Comparison of ENCODE assay signal across 21 cellular contexts in genomic region chr11:28123151-28123571, GRCh38. TPM values are rescaled to one million over a fixed set of nuclear protein-coding genes. Genes with fewer than 3 reads are reported as not detected.
DNase-seq lines count a peak whose midpoint lies in the region; ATAC-seq, FAIRE-seq and TF ChIP-seq lines count a peak whose summit lies in the region.
"Had no signal": no experiment of that assay in that cellular context is flagged by ENCODE, and none has a peak within 500 bp of the region (broad histone marks: within the 10 kb centered on the region; RNA-seq: fewer than 3 reads in every experiment).

No MANE protein-coding gene starts in this region.

- intact Hi-C loops in kidney (cut with DNase I) = no loop called here

- ATAC-seq in A549 (no peak), WTC11 (no peak), HG02678 (IDR thresholded peaks at IDR 0.05; ENCODE audit: unreplicated experiment) (no peak), GM21526 (IDR thresholded peaks at IDR 0.05; ENCODE audit: low FRiP score, unreplicated experiment) (no peak)
- ATAC-seq: Panc1 had no signal

- no peak overlapping the region for H3K4me3 Mint-ChIP-seq in WTC11
- H3K4me3 Mint-ChIP-seq: activated T-helper 1 cell treated with anti-CD3 and anti-CD28 coated beads, Interleukin-12 subunit alpha, Interleukin-12 subunit beta, Interleukin-2, Interleukin-4 antibody, amounts not matched to agents 30 ng/mL and 10 ng/mL and 1 ng/mL, durations not matched to agents 14 hours and 24 hours and 36 hours; nephron progenitor cell had no signal

- H3K4me1 ChIP-seq in A549 = peaks cover 10% of the 10 kb centered on the region; the same call in 2 of the 3 replicates
- H3K4me1 ChIP-seq in kidney (ENCODE audit: control insufficient read depth in 1 of 2, insufficient read depth in 1 of 2, low read depth in 1 of 2, low read length in 2 of 2) = no peaks in the 10 kb centered on the region
- H3K4me1 ChIP-seq: Caco-2 had no signal

- H3K36me3 ChIP-seq in kidney (ENCODE audit: control insufficient read depth in 1 of 2, insufficient read depth in 2 of 2, low read length in 2 of 2) = no peaks in the 10 kb centered on the region

- H3K27ac Mint-ChIP-seq in WTC11 = peak overlapping the region; percentile 16; the same call in 1 of the 2 replicates
- H3K27ac Mint-ChIP-seq: activated T-helper 1 cell treated with anti-CD3 and anti-CD28 coated beads, Interleukin-12 subunit alpha, Interleukin-12 subunit beta, Interleukin-2, Interleukin-4 antibody, amounts not matched to agents 30 ng/mL and 10 ng/mL and 1 ng/mL, durations not matched to agents 14 hours and 24 hours and 36 hours; nephron progenitor cell had no signal

- DNase-seq in A549 (ENCODE audit: low read depth in 1 of 2, low spot score in 1 of 2) (no peak), HCEC 1CT (peak; percentile 75), WTC11 (ENCODE audit: low spot score) (no peak), fibroblast of pulmonary artery (ENCODE audit: low read depth) (peak; percentile 41), kidney (no peak), OCI-M2 (lab: John Stamatoyannopoulos, UW; ENCODE audit: unreplicated experiment) (no peak)
- DNase-seq: activated CD4-positive, alpha-beta T cell treated with anti-CD3 and anti-CD28 coated beads, Interleukin-2, amount 50 U/mL, for 4 hours; Caco-2; GF-D8; mesendoderm; MG63; NCI-H2029 treated with DMSO at 0.1 percent for 48 hours; NCI-H510A; nephron progenitor cell; stimulated activated CD4-positive, alpha-beta T cell treated with anti-CD3 and anti-CD28 coated beads, Interleukin-1b, Interleukin-23, amount 100 ng/mL, for 48 hours; SW 1271 had no signal

- CTCF ChIA-PET in A549 (lab: Yijun Ruan, JAX) (interaction anchor here (0.7 to 1.3 kb wide), 2 partner anchors 11 to 422 kb away, joined by 3 read pairs; no protein-coding TSS in a partner anchor), WTC11 (lab: Charles Lee) (interaction anchor here (0.8 kb wide), 1 partner anchor 424 kb away, joined by 3 read pairs; no protein-coding TSS in a partner anchor)

- POLR2A ChIA-PET in A549 (lab: Yijun Ruan, JAX) (no interaction called here), WTC11 (lab: Charles Lee) (no interaction called here)

- peaks cover 3% of the 10 kb centered on the region; the same call in 1 of the 2 replicates for H3K4me1 Mint-ChIP-seq in WTC11

- FAIRE-seq in A549 (lab: Jason Lieb, UNC) = no peak
- FAIRE-seq in kidney (lab: Jason Lieb, UNC) = no peak
- FAIRE-seq: H1 had no signal

- H3K9me3 Mint-ChIP-seq in WTC11 = no peaks in the 10 kb centered on the region
- H3K9me3 Mint-ChIP-seq: activated T-helper 1 cell treated with anti-CD3 and anti-CD28 coated beads, Interleukin-12 subunit alpha, Interleukin-12 subunit beta, Interleukin-2, Interleukin-4 antibody, amounts not matched to agents 30 ng/mL and 10 ng/mL and 1 ng/mL, durations not matched to agents 14 hours and 24 hours and 36 hours; nephron progenitor cell had no signal

- no peak for TF ChIP-seq POLR2A in A549 (IDR thresholded peaks at IDR 0.05; ENCODE audit: low read length)

- no peak for TF ChIP-seq EP300 in A549 (IDR thresholded peaks at IDR 0.05)

- H3K9ac ChIP-seq in kidney (ENCODE audit: low read length in 2 of 2) = no peak overlapping the region

- peak overlapping the region; percentile 8; the same call in 1 of the 3 replicates for H3K4me2 ChIP-seq in A549

- TF ChIP-seq RAD21 in A549 (conservative IDR thresholded peaks at IDR 0.05 in 1 of 2, IDR thresholded peaks at IDR 0.05 in 1 of 2) = no peak

- H3K36me3 Mint-ChIP-seq in WTC11 = no peaks in the 10 kb centered on the region

- H3K4me3 ChIP-seq in A549 (no peak overlapping the region), fibroblast of pulmonary artery (replicated peaks; ENCODE audit: low read depth, low read length) (no peak overlapping the region), kidney (ENCODE audit: low read length in 2 of 2) (no peak overlapping the region)
- H3K4me3 ChIP-seq: MG63 had no signal

- H3K27me3 Mint-ChIP-seq in WTC11 (ENCODE audit: low read depth) = no peaks in the 10 kb centered on the region

- TF ChIP-seq CTCF in A549 (IDR thresholded peaks at IDR 0.05) (no peak), WTC11 (IDR thresholded peaks at IDR 0.05) (no peak), fibroblast of pulmonary artery (IDR thresholded peaks at IDR 0.05; ENCODE audit: low read length, missing control alignments) (no peak), kidney (IDR thresholded peaks at IDR 0.05; ENCODE audit: borderline replicate concordance, extremely low read depth, insufficient read depth) (no peak)

- 72% methylated on average over 3 of the region's 3 CpGs for WGBS in A549 (ENCODE audit: missing lambda C conversion rate)

- H3K27ac ChIP-seq in A549 (peak overlapping the region in 1 of 2 experiments; percentile 32; a peak in 3 of 6 replicates), kidney (ENCODE audit: low read depth in 2 of 2, low read length in 2 of 2) (no peak overlapping the region)

- no peaks in the 10 kb centered on the region for H3K9me3 ChIP-seq in A549
- H3K9me3 ChIP-seq in kidney (ENCODE audit: control insufficient read depth in 1 of 2, low read length in 2 of 2) = no peaks in the 10 kb centered on the region
- H3K9me3 ChIP-seq: Caco-2, MG63 had no signal

TF ChIP-seq in A549, 52 proteins besides CTCF, POLR2A, EP300 and RAD21:
- no peak for TF ChIP-seq SMC3 (IDR thresholded peaks at IDR 0.05)
- no peak for TF ChIP-seq FOSL2 (IDR thresholded peaks at IDR 0.05)
- TF ChIP-seq FOSL2 (CRISPR knock-in tag; IDR thresholded peaks at IDR 0.05) = peak; percentile 47

TF ChIP-seq in WTC11, 78 proteins besides CTCF, POLR2A, EP300 and RAD21 (continues in another document):
- TF ChIP-seq RELA (CRISPR knock-in tag; IDR thresholded peaks at IDR 0.05; ENCODE audit: borderline replicate concordance) = no peak
- no peak for TF ChIP-seq ZSCAN18 (CRISPR knock-in tag; IDR thresholded peaks at IDR 0.05)
- TF ChIP-seq ELF4 (CRISPR knock-in tag; IDR thresholded peaks at IDR 0.05; ENCODE audit: low read depth) = no peak
- no peak for TF ChIP-seq ARID4B (CRISPR knock-in tag; IDR thresholded peaks at IDR 0.05; ENCODE audit: borderline replicate concordance)
- TF ChIP-seq ATF3 (CRISPR knock-in tag; conservative IDR thresholded peaks at IDR 0.05) = no peak

RNA-seq across cellular contexts. Expression of gene METTL15, which starts 15.0 kb away (rescaled TPM):
- 21.9 and 23.5 TPM in 2 replicates for polyA plus RNA-seq in A549 (2011; rRNA removed)
- polyA plus RNA-seq in A549 (2012; cell fraction: cytosol; rRNA removed) = 3.9 and 6.1 TPM in 2 replicates
- polyA plus RNA-seq in A549 (2012; cell fraction: nucleus; rRNA removed) = 3.5 and 5.0 TPM in 2 replicates
- polyA plus RNA-seq in A549 (2017; fragmentation: RNase III; extraction: RNeasy Plus Mini Kit Qiagen cat#74134 plus additional on column Dnase treatment) = 8.9 to 9.5 TPM (median 9.0 TPM) in 3 replicates
- 47.9 and 48.2 TPM in 2 replicates for polyA minus RNA-seq in A549 (2011; rRNA and poly(A)+ RNA removed)
- total RNA-seq in WTC11 (2021) = 13.2 to 16.3 TPM (median 15.8 TPM) in 3 replicates
- total RNA-seq in kidney = 14.7 TPM
- 6.4 TPM for polyA plus RNA-seq in kidney (ENCODE audit: insufficient read depth, low read depth, low replicate concordance)

RNA-seq across cellular contexts. Expression of gene KIF18A, which starts 15.2 kb away (rescaled TPM):
- polyA plus RNA-seq in A549 (2011; rRNA removed) (29.8 and 47.2 TPM in 2 replicates), A549 (2017; fragmentation: RNase III; extraction: RNeasy Plus Mini Kit Qiagen cat#74134 plus additional on column Dnase treatment) (24.8 to 25.6 TPM (median 25.5 TPM) in 3 replicates), kidney (ENCODE audit: insufficient read depth, low read depth, low replicate concordance) (0.39 TPM)
- 7.3 and 7.5 TPM in 2 replicates for polyA plus RNA-seq in A549 (2012; cell fraction: cytosol; rRNA removed)
- polyA plus RNA-seq in A549 (2012; cell fraction: nucleus; rRNA removed) = 6.7 and 9.3 TPM in 2 replicates
- polyA minus RNA-seq in A549 (2011; rRNA and poly(A)+ RNA removed) = 31.7 and 32.2 TPM in 2 replicates
- total RNA-seq in WTC11 (2021) (16.6 to 20.6 TPM (median 18.6 TPM) in 3 replicates), kidney (0.50 TPM)

Comparison
In these comparisons a context has a peak if more than half of its experiments do, and no peak if none do; other contexts are left out.
1. DNase-seq: peak in HCEC 1CT (single experiment) and fibroblast of pulmonary artery (single experiment); none in A549 (0 of 2), WTC11 (single experiment), kidney (single experiment) and OCI-M2 (single experiment).
2. RNA of gene KIF18A, which starts 15.2 kb away (total RNA-seq): 16.6 to 20.6 TPM in WTC11; 0.50 TPM in kidney (single experiment); every median in the first group is over 10 times any median in the second.